In genomic region chr11:57651408-57651807, GRCh38 we compare ENCODE assay signal across 1 cellular context.
TF ChIP-seq lines count a peak whose summit lies in the region.

No MANE protein-coding gene starts in this region.

TF ChIP-seq in H1, 55 proteins besides CTCF, POLR2A, EP300 and RAD21:
- TF ChIP-seq CBX5 (IDR thresholded peaks at IDR 0.05; ENCODE audit: low read depth, low read length) (no peak), HDAC2 (IDR thresholded peaks at IDR 0.05; ENCODE audit: borderline replicate concordance in 1 of 2, low read depth in 2 of 2, low read length in 2 of 2) (no peak), KDM1A (IDR thresholded peaks at IDR 0.05; ENCODE audit: borderline replicate concordance, low read length) (no peak), BRCA1 (IDR thresholded peaks at IDR 0.05; ENCODE audit: low read depth, low read length) (no peak), SP1 (IDR thresholded peaks at IDR 0.05; ENCODE audit: low read depth, low read length) (no peak), RFX5 (IDR thresholded peaks at IDR 0.05; ENCODE audit: borderline replicate concordance, low read depth, low read length) (no peak), CREB1 (IDR thresholded peaks at IDR 0.05) (no peak), POLR2AphosphoS5 (IDR thresholded peaks at IDR 0.05; ENCODE audit: low read depth, low read length) (peak; percentile 83), GTF2F1 (IDR thresholded peaks at IDR 0.05; ENCODE audit: borderline replicate concordance, low read depth, low read length) (no peak)
